In the genomic region with DNA sequence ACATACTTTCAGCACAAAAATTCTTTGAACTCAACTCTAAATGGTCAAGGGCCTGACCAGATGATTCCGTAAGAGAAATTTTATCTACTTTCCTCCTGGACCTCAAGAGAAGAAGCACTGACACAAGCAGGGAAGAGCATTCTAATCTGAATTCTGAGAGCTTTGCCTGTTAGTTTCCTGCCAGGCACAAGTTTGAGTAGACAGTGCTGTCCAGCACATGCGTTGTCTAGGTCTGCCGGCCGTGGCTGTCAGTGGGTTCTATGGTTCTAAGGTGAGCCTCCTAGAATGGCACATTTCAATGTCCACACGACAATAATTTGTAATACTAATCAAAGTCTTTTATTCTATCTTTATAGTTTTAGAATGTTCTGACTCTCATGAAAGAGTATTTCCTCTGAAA, we compare ENCODE assay signal across 15 cellular contexts.
"Had no signal": no experiment of that assay in that cellular context is flagged by ENCODE, and none has a peak within 500 bp of the region (broad histone marks: within the 10 kb centered on the region; RNA-seq: fewer than 3 reads in every experiment).

No MANE protein-coding gene starts in this region.

- H3K27ac ChIP-seq: coronary artery, lower lobe of right lung, psoas muscle had no signal

- H3K9me3 ChIP-seq: lower lobe of right lung, psoas muscle had no signal

- DNase-seq: activated CD4-positive, alpha-beta T cell treated with anti-CD3 and anti-CD28 coated beads, Interleukin-2, amount 50 U/mL, for 48 hours; activated gamma-delta T cell treated with Interleukin-2 at 50 U/mL for 16 hours; activated naive CD8-positive, alpha-beta T cell treated with anti-CD3 and anti-CD28 coated beads, Interleukin-2, amount 10 ng/mL, durations not matched to agents 7 days and 5 days; activated T-cell treated with anti-CD3 and anti-CD28 coated beads, Interleukin-2, amount 50 U/mL, for 48 hours; aorta; effector CD4-positive, alpha-beta T cell; hippocampal formation; kidney glomerular epithelial cell; lower lobe of right lung; naive thymus-derived CD4-positive, alpha-beta T cell; psoas muscle; stimulated activated CD4-positive, alpha-beta T cell treated with anti-CD3 and anti-CD28 coated beads, Interleukin-4, amount 100 ng/mL, for 1 hour; stimulated activated CD8-positive, alpha-beta memory T cell treated with anti-CD3 and anti-CD28 coated beads, Interleukin-4, amount 100 ng/mL, for 48 hours had no signal

- H3K4me1 ChIP-seq: lower lobe of right lung, psoas muscle had no signal

- H3K4me3 ChIP-seq: coronary artery, lower lobe of right lung, psoas muscle had no signal

- ATAC-seq: activated CD4-positive, CD25-positive, alpha-beta regulatory T cell treated with anti-CD3 and anti-CD28 coated beads, Interleukin-2, amount 50 U/mL, for 24 hours; lower lobe of right lung; naive thymus-derived CD4-positive, alpha-beta T cell; psoas muscle had no signal

- H3K36me3 ChIP-seq: lower lobe of right lung had no signal
